In genomic region chr4:1821679-1822567, GRCh38 we compare ENCODE assay signal across 22 cellular contexts. TPM values are rescaled to one million over a fixed set of nuclear protein-coding genes. Genes with fewer than 3 reads are reported as not detected.
"Had no signal": no experiment of that assay in that cellular context is flagged by ENCODE, and none has a peak within 500 bp of the region (broad histone marks: within the 10 kb centered on the region; RNA-seq: fewer than 3 reads in every experiment).

No MANE protein-coding gene starts in this region.

- H3K9me3 Mint-ChIP-seq: effector memory CD8-positive, alpha-beta T cell; immature natural killer cell; memory B cell; natural killer cell; stimulated activated memory B cell treated with anti-CD40 and anti-IgM and Interleukin-4, amounts not matched to agents 10 μg/mL and 1 μg/mL and 100 μg/mL, for 72 hours had no signal

- H3K27ac Mint-ChIP-seq: immature natural killer cell; natural killer cell; stimulated activated memory B cell treated with anti-CD40 and anti-IgM and Interleukin-4, amounts not matched to agents 10 μg/mL and 1 μg/mL and 100 μg/mL, for 72 hours had no signal

- H3K27me3 ChIP-seq: neutrophil, right atrium auricular region, sigmoid colon, testis, tibial artery, upper lobe of right lung, uterus had no signal

- H3K36me3 ChIP-seq: uterus had no signal

- H3K4me3 Mint-ChIP-seq: effector memory CD8-positive, alpha-beta T cell; immature natural killer cell; memory B cell; natural killer cell; stimulated activated memory B cell treated with anti-CD40 and anti-IgM and Interleukin-4, amounts not matched to agents 10 μg/mL and 1 μg/mL and 100 μg/mL, for 72 hours had no signal

- H3K4me1 ChIP-seq: prostate gland, right atrium auricular region, sigmoid colon, testis, tibial artery, upper lobe of right lung, uterus had no signal

- H3K27ac ChIP-seq: coronary artery, neutrophil, prostate gland, right atrium auricular region, sigmoid colon, testis, tibial artery, upper lobe of right lung, uterus had no signal

- H3K4me3 ChIP-seq: coronary artery, lung, prostate gland, right atrium auricular region, sigmoid colon, testis, tibial artery, upper lobe of right lung, uterus had no signal

- H3K9me3 ChIP-seq: neutrophil, prostate gland, right atrium auricular region, sigmoid colon, testis, tibial artery, upper lobe of right lung, uterus had no signal

- ATAC-seq: effector memory CD8-positive, alpha-beta T cell; natural killer cell; stimulated activated memory B cell treated with anti-CD40 and anti-IgM and Interleukin-4, amounts not matched to agents 10 μg/mL and 1 μg/mL and 100 μg/mL, for 72 hours; stimulated activated naive CD8-positive, alpha-beta T cell treated with anti-CD3 and anti-CD28 coated beads, Interleukin-15, Interleukin-2, amounts not matched to agents 100 U/mL and 50 U/mL, for 24 hours had no signal

- H3K27me3 Mint-ChIP-seq: effector memory CD8-positive, alpha-beta T cell; memory B cell; stimulated activated memory B cell treated with anti-CD40 and anti-IgM and Interleukin-4, amounts not matched to agents 10 μg/mL and 1 μg/mL and 100 μg/mL, for 72 hours had no signal

- DNase-seq: effector memory CD8-positive, alpha-beta T cell; hypothalamus; immature natural killer cell; islet precursor cell; kidney glomerular epithelial cell; natural killer cell; sigmoid colon; stimulated activated CD4-positive, alpha-beta T cell treated with anti-CD3 and anti-CD28 coated beads, Interleukin-2, amount 100 ng/mL, for 24 hours; stimulated activated CD4-positive, alpha-beta T cell treated with anti-CD3 and anti-CD28 coated beads, Interleukin-4, amount 100 ng/mL, for 24 hours; stimulated activated naive CD8-positive, alpha-beta T cell treated with anti-CD3 and anti-CD28 coated beads, Interleukin-15, Interleukin-2, amounts not matched to agents 100 U/mL and 50 U/mL, for 24 hours; substantia nigra; testis; tibial artery; upper lobe of right lung; uterus had no signal

- H3K4me1 Mint-ChIP-seq: immature natural killer cell; memory B cell; natural killer cell; stimulated activated memory B cell treated with anti-CD40 and anti-IgM and Interleukin-4, amounts not matched to agents 10 μg/mL and 1 μg/mL and 100 μg/mL, for 72 hours had no signal

RNA-seq across cellular contexts. Expression of gene FGFR3, which starts 28.8 kb away (rescaled TPM):
- total RNA-seq: natural killer cell had no signal
- polyA plus RNA-seq: immature natural killer cell had no signal
